8 cellular contexts compared by ENCODE assay signal in genomic region chr5:14728109-14728938, GRCh38.
DNase-seq lines count a peak whose midpoint lies in the region; ATAC-seq, FAIRE-seq and TF ChIP-seq lines count a peak whose summit lies in the region.
"Had no signal": no experiment of that assay in that cellular context is flagged by ENCODE, and none has a peak within 500 bp of the region (broad histone marks: within the 10 kb centered on the region; RNA-seq: fewer than 3 reads in every experiment).

No MANE protein-coding gene starts in this region.

- peak; percentile 95 for ATAC-seq in HepG2
- no peak for ATAC-seq in HG02870 (IDR thresholded peaks at IDR 0.05; ENCODE audit: unreplicated experiment)
- ATAC-seq in HG02610 (IDR thresholded peaks at IDR 0.05; ENCODE audit: unreplicated experiment): no peak
- ATAC-seq: stimulated activated memory B cell treated with anti-CD40 and anti-IgM and Interleukin-4, amounts not matched to agents 10 μg/mL and 1 μg/mL and 100 μg/mL, for 72 hours had no signal

- peaks cover 5 to 20% of the 10 kb centered on the region in 2 experiments for H3K36me3 ChIP-seq in HepG2 (replicated peaks in 1 of 2; ENCODE audit: control insufficient read depth in 1 of 2, insufficient read depth in 2 of 2, low read length in 2 of 2)
- peaks cover 0 to 4% of the 10 kb centered on the region in 2 donors for H3K36me3 ChIP-seq in small intestine (ENCODE audit: control insufficient read depth in 2 of 2, insufficient read depth in 2 of 2, low read length in 2 of 2)
- peaks cover 6% of the 10 kb centered on the region for H3K36me3 ChIP-seq in brain microvascular endothelial cell (replicated peaks)

- WGBS in HepG2 (ENCODE audit: low lambda C conversion rate): 16% methylated on average over 15 of the region's 20 CpGs
- WGBS in small intestine, 3 donors: 35 to 67% (median 55%) methylated on average over 20 of the region's 20 CpGs

- DNase-seq in NCI-H1417 treated with DMSO at 0.1 percent for 48 hours (lab: John Stamatoyannopoulos, UW) (peak; percentile 25), HepG2 (ENCODE audit: low spot score) (peak; percentile 98), small intestine (peak; percentile 94), brain microvascular endothelial cell (no peak)

- in situ Hi-C loops in HepG2 (cut with HindIII; ENCODE audit: extremely low pct_ligation_motif_present, low pct_unique_long_range_greater_than_20kb): loop anchor here (5.0 kb wide), 3 partner anchors 49 to 284 kb away; partner anchors contain the start of gene ANKH
- in situ Hi-C loops in brain microvascular endothelial cell (cut with HindIII; ENCODE audit: low pct_ligation_motif_present, low sequenced_read_pairs): loop anchor here (25.0 kb wide), 1 partner anchor 284 kb away; no protein-coding TSS in a partner anchor

- CTCF ChIA-PET in HepG2 (lab: Yijun Ruan, JAX; ENCODE audit: low intra/inter-chr PET ratio, low total read pairs): interaction anchor here (1.2 to 3.0 kb wide), 6 partner anchors 50 to 285 kb away, joined by 3 to 34 read pairs (median 10); partner anchors contain the start of gene ANKH

- peaks cover 28% of the 10 kb centered on the region for H3K4me1 ChIP-seq in HepG2 (ENCODE audit: insufficient read depth, low read length)
- H3K4me1 ChIP-seq in small intestine (ENCODE audit: control insufficient read depth in 2 of 2, insufficient read depth in 1 of 2, low read depth in 1 of 2, low read length in 1 of 2): peaks cover 0 to 5% of the 10 kb centered on the region in 2 donors

- intact Hi-C loops in HepG2 (cut with micrococcal nuclease; ENCODE audit: unreplicated experiment): loop anchor here (1.0 to 5.0 kb wide), 4 partner anchors 41 to 281 kb away; no protein-coding TSS in a partner anchor

- H3K27ac ChIP-seq in cingulate gyrus (ENCODE audit: low read depth, low read length) (peak overlapping the region; percentile 94), HepG2 (ENCODE audit: extremely low read length, insufficient read depth, low read length) (peak overlapping the region; percentile 96), small intestine (ENCODE audit: low read depth in 1 of 2, low read length in 1 of 2) (peak overlapping the region; percentile 6 to 40), brain microvascular endothelial cell (no peak overlapping the region)

- peak overlapping the region; percentile 76 for H3K9ac ChIP-seq in HepG2 (ENCODE audit: insufficient read depth, low read depth, low read length)

- TF ChIP-seq RAD21 in HepG2 (CRISPR knock-in tag; IDR thresholded peaks at IDR 0.05): peak; percentile 16; the same call in 1 of the 2 replicates

- TSS peak; percentile 72 for BruUV-seq in HepG2 (replicated peaks; lab: Mats Ljungman, UMichigan)

- peak overlapping the region; percentile 10 to 61 (median 38); a peak in 5 of 6 replicates for H3K4me3 ChIP-seq in HepG2 (replicated peaks in 1 of 3; ENCODE audit: insufficient read depth in 1 of 3, low read depth in 2 of 3, low read length in 3 of 3)
- H3K4me3 ChIP-seq in small intestine (ENCODE audit: low read depth in 1 of 2, low read length in 2 of 2): no peak overlapping the region
- H3K4me3 ChIP-seq in brain microvascular endothelial cell (ENCODE audit: low read depth, low read length): no peak overlapping the region

- POLR2A ChIA-PET in HepG2 (lab: Yijun Ruan, JAX): interaction anchor here (0.6 to 2.1 kb wide), 15 partner anchors 17 to 286 kb away, joined by 3 to 13 read pairs (median 4); no protein-coding TSS in a partner anchor

- FAIRE-seq in HepG2 (lab: Jason Lieb, UNC) (peak; percentile 99), small intestine (lab: Jason Lieb, UNC) (no peak)

- TF ChIP-seq CTCF in HepG2 (CRISPR knock-in tag; IDR thresholded peaks at IDR 0.05) (0 out of 2 replicates have a peak, but pooled peaks have one; percentile 9), brain microvascular endothelial cell (IDR thresholded peaks at IDR 0.05; ENCODE audit: low read depth, low read length, missing control alignments) (no peak)

- TF ChIP-seq EP300 in HepG2 (IDR thresholded peaks at IDR 0.05; ENCODE audit: low read depth in 2 of 2, low read length in 2 of 2) (peak; percentile 83 to 95; a peak in 3 of 4 replicates), HepG2 (CRISPR knock-in tag; IDR thresholded peaks at IDR 0.05; ENCODE audit: borderline replicate concordance) (peak; percentile 96)

- peak overlapping the region; percentile 90 for H3K4me2 ChIP-seq in HepG2 (ENCODE audit: low read depth, low read length)

- no peak overlapping the region for H2AFZ ChIP-seq in HepG2 (ENCODE audit: low read length)

- H3K9me3 ChIP-seq in HepG2 (ENCODE audit: low read length) (no peaks in the 10 kb centered on the region), small intestine (ENCODE audit: control insufficient read depth, low read depth) (no peaks in the 10 kb centered on the region)

- no peaks in the 10 kb centered on the region for H4K20me1 ChIP-seq in HepG2 (ENCODE audit: insufficient read depth, low read length)

- H3K27me3 ChIP-seq in HepG2 (ENCODE audit: control insufficient read depth in 1 of 2, insufficient read depth in 2 of 2, low read length in 2 of 2) (no peaks in the 10 kb centered on the region), small intestine (ENCODE audit: control insufficient read depth in 2 of 2, insufficient read depth in 2 of 2, low read length in 2 of 2) (no peaks in the 10 kb centered on the region), brain microvascular endothelial cell (replicated peaks) (no peaks in the 10 kb centered on the region)

- no peak for TF ChIP-seq POLR2A in HepG2 (IDR thresholded peaks at IDR 0.05; ENCODE audit: insufficient read depth in 1 of 2, low read depth in 2 of 2, low read length in 2 of 2)

- no peaks in the 10 kb centered on the region for H3K79me2 ChIP-seq in HepG2 (ENCODE audit: insufficient read depth, low read length)

TF ChIP-seq in HepG2, 621 proteins besides CTCF, POLR2A, EP300 and RAD21 (continues in another document):
- TF ChIP-seq ZFP36L1 (CRISPR knock-in tag; IDR thresholded peaks at IDR 0.05) (no peak), FLYWCH1 (CRISPR knock-in tag; IDR thresholded peaks at IDR 0.05) (no peak), TOE1 (CRISPR knock-in tag; IDR thresholded peaks at IDR 0.05) (no peak), ZFP37 (CRISPR knock-in tag; IDR thresholded peaks at IDR 0.05; ENCODE audit: borderline replicate concordance) (peak; percentile 72; the same call in 1 of the 2 replicates), THAP11 (CRISPR knock-in tag; IDR thresholded peaks at IDR 0.05) (peak; percentile 45; the same call in 1 of the 2 replicates), MLLT10 (CRISPR knock-in tag; IDR thresholded peaks at IDR 0.05) (no peak), ZNF883 (CRISPR knock-in tag; IDR thresholded peaks at IDR 0.05; ENCODE audit: not compliant biosample characterization) (no peak), SMC3 (IDR thresholded peaks at IDR 0.05; ENCODE audit: low read length) (peak; percentile 56; the same call in 1 of the 2 replicates), ZNF20 (CRISPR knock-in tag; IDR thresholded peaks at IDR 0.05) (no peak)
- TF ChIP-seq, protein P1, sequence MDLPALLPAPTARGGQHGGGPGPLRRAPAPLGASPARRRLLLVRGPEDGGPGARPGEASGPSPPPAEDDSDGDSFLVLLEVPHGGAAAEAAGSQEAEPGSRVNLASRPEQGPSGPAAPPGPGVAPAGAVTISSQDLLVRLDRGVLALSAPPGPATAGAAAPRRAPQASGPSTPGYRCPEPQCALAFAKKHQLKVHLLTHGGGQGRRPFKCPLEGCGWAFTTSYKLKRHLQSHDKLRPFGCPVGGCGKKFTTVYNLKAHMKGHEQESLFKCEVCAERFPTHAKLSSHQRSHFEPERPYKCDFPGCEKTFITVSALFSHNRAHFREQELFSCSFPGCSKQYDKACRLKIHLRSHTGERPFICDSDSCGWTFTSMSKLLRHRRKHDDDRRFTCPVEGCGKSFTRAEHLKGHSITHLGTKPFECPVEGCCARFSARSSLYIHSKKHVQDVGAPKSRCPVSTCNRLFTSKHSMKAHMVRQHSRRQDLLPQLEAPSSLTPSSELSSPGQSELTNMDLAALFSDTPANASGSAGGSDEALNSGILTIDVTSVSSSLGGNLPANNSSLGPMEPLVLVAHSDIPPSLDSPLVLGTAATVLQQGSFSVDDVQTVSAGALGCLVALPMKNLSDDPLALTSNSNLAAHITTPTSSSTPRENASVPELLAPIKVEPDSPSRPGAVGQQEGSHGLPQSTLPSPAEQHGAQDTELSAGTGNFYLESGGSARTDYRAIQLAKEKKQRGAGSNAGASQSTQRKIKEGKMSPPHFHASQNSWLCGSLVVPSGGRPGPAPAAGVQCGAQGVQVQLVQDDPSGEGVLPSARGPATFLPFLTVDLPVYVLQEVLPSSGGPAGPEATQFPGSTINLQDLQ (CRISPR knock-in tag; IDR thresholded peaks at IDR 0.05): no peak
- TF ChIP-seq, protein P2, sequence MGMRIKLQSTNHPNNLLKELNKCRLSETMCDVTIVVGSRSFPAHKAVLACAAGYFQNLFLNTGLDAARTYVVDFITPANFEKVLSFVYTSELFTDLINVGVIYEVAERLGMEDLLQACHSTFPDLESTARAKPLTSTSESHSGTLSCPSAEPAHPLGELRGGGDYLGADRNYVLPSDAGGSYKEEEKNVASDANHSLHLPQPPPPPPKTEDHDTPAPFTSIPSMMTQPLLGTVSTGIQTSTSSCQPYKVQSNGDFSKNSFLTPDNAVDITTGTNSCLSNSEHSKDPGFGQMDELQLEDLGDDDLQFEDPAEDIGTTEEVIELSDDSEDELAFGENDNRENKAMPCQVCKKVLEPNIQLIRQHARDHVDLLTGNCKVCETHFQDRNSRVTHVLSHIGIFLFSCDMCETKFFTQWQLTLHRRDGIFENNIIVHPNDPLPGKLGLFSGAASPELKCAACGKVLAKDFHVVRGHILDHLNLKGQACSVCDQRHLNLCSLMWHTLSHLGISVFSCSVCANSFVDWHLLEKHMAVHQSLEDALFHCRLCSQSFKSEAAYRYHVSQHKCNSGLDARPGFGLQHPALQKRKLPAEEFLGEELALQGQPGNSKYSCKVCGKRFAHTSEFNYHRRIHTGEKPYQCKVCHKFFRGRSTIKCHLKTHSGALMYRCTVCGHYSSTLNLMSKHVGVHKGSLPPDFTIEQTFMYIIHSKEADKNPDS (CRISPR knock-in tag; IDR thresholded peaks at IDR 0.05): no peak

Comparison
In these comparisons a context has a peak if more than half of its experiments do, and no peak if none do; other contexts are left out.
1. H3K4me3 ChIP-seq: peak in HepG2 (3 of 3); none in small intestine (0 of 2) and brain microvascular endothelial cell (single experiment).